ENCODE assay signal across 1 cellular context in the genomic region with DNA sequence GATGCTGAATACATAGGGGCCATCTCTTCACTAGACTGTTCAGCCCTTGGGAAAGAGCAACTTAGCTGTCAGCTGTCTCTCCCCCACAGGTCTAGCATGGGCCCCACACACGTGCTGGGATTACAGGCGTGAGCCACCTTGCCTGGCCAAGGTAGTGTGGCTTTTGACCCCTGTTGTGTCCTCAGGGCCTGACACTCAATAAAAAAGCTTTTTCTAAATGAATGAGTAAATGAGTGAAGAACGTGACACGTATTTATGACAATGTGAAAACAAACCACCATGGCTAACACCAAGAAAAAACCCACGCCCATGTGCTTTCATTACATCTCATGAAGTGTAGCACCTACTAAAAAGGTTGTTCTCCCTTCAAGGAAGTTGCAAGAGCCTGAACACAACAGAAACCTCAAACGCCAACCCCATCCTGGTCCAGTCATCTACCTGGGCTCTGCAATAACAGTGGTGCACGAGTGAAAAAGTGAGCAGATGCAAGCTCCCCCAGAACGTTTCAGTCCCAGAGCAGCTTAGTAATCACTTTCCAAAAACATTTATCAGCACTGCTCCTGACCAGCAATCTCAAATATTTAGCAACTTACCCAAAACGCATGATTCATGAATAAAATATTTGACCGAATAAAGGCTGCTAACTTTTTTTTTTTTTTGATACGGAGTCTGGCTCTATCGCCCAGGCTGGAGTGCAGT.
TF ChIP-seq lines count a peak whose summit lies in the region.

No MANE protein-coding gene starts in this region.

TF ChIP-seq in GM12878, 131 proteins besides CTCF, POLR2A, EP300 and RAD21 (continued from another document):
- TF ChIP-seq NKRF (conservative IDR thresholded peaks at IDR 0.05) (peak; percentile 54; the same call in 1 of the 2 replicates), CBX5 (IDR thresholded peaks at IDR 0.05; ENCODE audit: low read depth) (no peak), TCF12 (IDR thresholded peaks at IDR 0.05; ENCODE audit: low read depth, low read length) (no peak), E4F1 (IDR thresholded peaks at IDR 0.05; ENCODE audit: borderline replicate concordance, partially characterized antibody) (peak; percentile 23), WRNIP1 (IDR thresholded peaks at IDR 0.05; ENCODE audit: borderline replicate concordance, low read depth, low read length) (no peak), REST (IDR thresholded peaks at IDR 0.05; ENCODE audit: low read depth, low read length) (no peak), FOXM1 (IDR thresholded peaks at IDR 0.05; ENCODE audit: low read depth, low read length) (no peak), RUNX3 (IDR thresholded peaks at IDR 0.05; ENCODE audit: low read length) (peak; percentile 83), CEBPB (IDR thresholded peaks at IDR 0.05; ENCODE audit: borderline replicate concordance in 1 of 2, low read depth in 2 of 2, low read length in 2 of 2) (no peak)
- TF ChIP-seq, protein P1, sequence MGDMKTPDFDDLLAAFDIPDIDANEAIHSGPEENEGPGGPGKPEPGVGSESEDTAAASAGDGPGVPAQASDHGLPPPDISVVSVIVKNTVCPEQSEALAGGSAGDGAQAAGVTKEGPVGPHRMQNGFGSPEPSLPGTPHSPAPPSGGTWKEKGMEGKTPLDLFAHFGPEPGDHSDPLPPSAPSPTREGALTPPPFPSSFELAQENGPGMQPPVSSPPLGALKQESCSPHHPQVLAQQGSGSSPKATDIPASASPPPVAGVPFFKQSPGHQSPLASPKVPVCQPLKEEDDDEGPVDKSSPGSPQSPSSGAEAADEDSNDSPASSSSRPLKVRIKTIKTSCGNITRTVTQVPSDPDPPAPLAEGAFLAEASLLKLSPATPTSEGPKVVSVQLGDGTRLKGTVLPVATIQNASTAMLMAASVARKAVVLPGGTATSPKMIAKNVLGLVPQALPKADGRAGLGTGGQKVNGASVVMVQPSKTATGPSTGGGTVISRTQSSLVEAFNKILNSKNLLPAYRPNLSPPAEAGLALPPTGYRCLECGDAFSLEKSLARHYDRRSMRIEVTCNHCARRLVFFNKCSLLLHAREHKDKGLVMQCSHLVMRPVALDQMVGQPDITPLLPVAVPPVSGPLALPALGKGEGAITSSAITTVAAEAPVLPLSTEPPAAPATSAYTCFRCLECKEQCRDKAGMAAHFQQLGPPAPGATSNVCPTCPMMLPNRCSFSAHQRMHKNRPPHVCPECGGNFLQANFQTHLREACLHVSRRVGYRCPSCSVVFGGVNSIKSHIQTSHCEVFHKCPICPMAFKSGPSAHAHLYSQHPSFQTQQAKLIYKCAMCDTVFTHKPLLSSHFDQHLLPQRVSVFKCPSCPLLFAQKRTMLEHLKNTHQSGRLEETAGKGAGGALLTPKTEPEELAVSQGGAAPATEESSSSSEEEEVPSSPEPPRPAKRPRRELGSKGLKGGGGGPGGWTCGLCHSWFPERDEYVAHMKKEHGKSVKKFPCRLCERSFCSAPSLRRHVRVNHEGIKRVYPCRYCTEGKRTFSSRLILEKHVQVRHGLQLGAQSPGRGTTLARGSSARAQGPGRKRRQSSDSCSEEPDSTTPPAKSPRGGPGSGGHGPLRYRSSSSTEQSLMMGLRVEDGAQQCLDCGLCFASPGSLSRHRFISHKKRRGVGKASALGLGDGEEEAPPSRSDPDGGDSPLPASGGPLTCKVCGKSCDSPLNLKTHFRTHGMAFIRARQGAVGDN (IDR thresholded peaks at IDR 0.05), result peak; percentile 90
TF ChIP-seq in GM12878: peak in this region for 45.
